ENCODE assay signal across 1 cellular context in genomic region chr14:105412768-105413541, GRCh38.
TF ChIP-seq lines count a peak whose summit lies in the region.

No MANE protein-coding gene starts in this region.

TF ChIP-seq in GM23338, 12 proteins besides CTCF, POLR2A, EP300 and RAD21 (continued from another document):
- no peak for TF ChIP-seq ZNF462 (CRISPR knock-in tag; IDR thresholded peaks at IDR 0.05)
- TF ChIP-seq EZH2 (IDR thresholded peaks at IDR 0.05; ENCODE audit: low read depth, unreplicated experiment), result no peak
- TF ChIP-seq ZNF114 (CRISPR knock-in tag; IDR thresholded peaks at IDR 0.05), result no peak
- TF ChIP-seq NANOG (IDR thresholded peaks at IDR 0.05; ENCODE audit: borderline replicate concordance), result no peak
- no peak for TF ChIP-seq STAT1 (IDR thresholded peaks at IDR 0.05; ENCODE audit: unreplicated experiment)
- no peak for TF ChIP-seq JUNB (IDR thresholded peaks at IDR 0.05; ENCODE audit: unreplicated experiment)
- no peak for TF ChIP-seq POLR2AphosphoS5 (IDR thresholded peaks at IDR 0.05; ENCODE audit: low read depth)
- no peak for TF ChIP-seq CREB1 (CRISPR knock-in tag; IDR thresholded peaks at IDR 0.05; ENCODE audit: low read depth)
- no peak for TF ChIP-seq ETS1 (IDR thresholded peaks at IDR 0.05)
